ENCODE assay signal across 19 cellular contexts in the genomic region with DNA sequence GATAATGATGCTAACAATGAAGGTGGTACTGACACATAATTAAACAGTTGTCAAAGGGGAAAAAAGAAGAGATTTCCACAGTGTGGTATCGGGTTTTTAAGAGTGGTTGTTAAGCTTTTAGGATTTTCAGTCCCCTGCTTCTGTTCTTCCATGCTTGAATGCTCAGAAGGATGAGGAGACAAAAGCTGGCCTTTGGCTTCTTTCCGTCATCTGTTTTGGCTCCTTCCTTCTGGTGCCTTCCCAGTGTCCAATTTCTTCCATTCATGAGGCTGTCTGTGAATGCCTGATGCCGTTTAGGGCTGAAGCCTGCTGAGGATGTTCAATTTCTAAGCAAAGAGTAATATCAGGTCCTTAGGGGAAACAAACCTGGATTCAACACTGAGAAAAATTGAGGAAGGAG.
DNase-seq lines count a peak whose midpoint lies in the region; TF ChIP-seq lines count a peak whose summit lies in the region.
"Had no signal": no experiment of that assay in that cellular context is flagged by ENCODE, and none has a peak within 500 bp of the region (broad histone marks: within the 10 kb centered on the region; RNA-seq: fewer than 3 reads in every experiment).

No MANE protein-coding gene starts in this region.

- H3K27me3 ChIP-seq in endodermal cell (ENCODE audit: control insufficient read depth, insufficient read depth, low read length, poor library complexity, severe bottlenecking) (no peaks in the 10 kb centered on the region), parathyroid adenoma (ENCODE audit: control insufficient read depth, insufficient read depth, low read length) (no peaks in the 10 kb centered on the region)
- H3K27me3 ChIP-seq: BLaER1 had no signal

- no peak overlapping the region for H3K27ac Mint-ChIP-seq in endodermal cell
- H3K27ac Mint-ChIP-seq: B cell; CD4-positive, CD25-positive, alpha-beta regulatory T cell; CD8-positive, alpha-beta T cell; HFFc6 had no signal

- H3K4me1 Mint-ChIP-seq in endodermal cell, result peaks cover 5% of the 10 kb centered on the region
- H3K4me1 Mint-ChIP-seq: B cell had no signal

- H3K27ac ChIP-seq in endodermal cell (ENCODE audit: low read depth, low read length) (peak overlapping the region; percentile 76), parathyroid adenoma (no peak overlapping the region)
- H3K27ac ChIP-seq: BLaER1, C4-2B had no signal

- H3K4me3 ChIP-seq in endodermal cell (ENCODE audit: low read length), result no peak overlapping the region
- no peak overlapping the region for H3K4me3 ChIP-seq in parathyroid adenoma (ENCODE audit: low read depth, low read length)
- H3K4me3 ChIP-seq: BLaER1, HAP-1 had no signal

- H3K9me3 Mint-ChIP-seq in endodermal cell, result peaks cover 4% of the 10 kb centered on the region

- no peaks in the 10 kb centered on the region for H3K9me3 ChIP-seq in endodermal cell (ENCODE audit: control insufficient read depth, low read length)
- H3K9me3 ChIP-seq in parathyroid adenoma (ENCODE audit: control insufficient read depth, low read length), result no peaks in the 10 kb centered on the region
- H3K9me3 ChIP-seq: BLaER1, Caco-2, HAP-1 had no signal

- peak overlapping the region; percentile 19 for H2AFZ ChIP-seq in parathyroid adenoma

- no peak overlapping the region for H3K4me2 ChIP-seq in parathyroid adenoma (ENCODE audit: low read length)
- H3K4me2 ChIP-seq: BLaER1 had no signal

- H3K4me1 ChIP-seq in endodermal cell (ENCODE audit: control insufficient read depth, insufficient read depth, low read length), result peaks cover 4% of the 10 kb centered on the region
- no peaks in the 10 kb centered on the region for H3K4me1 ChIP-seq in parathyroid adenoma
- H3K4me1 ChIP-seq: BLaER1, Caco-2, HAP-1 had no signal

- intact Hi-C loops in head of caudate nucleus (cut with DNase I), result no loop called here

- H3K9ac ChIP-seq in endodermal cell (ENCODE audit: extremely low read depth, low read length, poor library complexity, severe bottlenecking) (no peak overlapping the region), parathyroid adenoma (no peak overlapping the region)
- H3K9ac ChIP-seq: BLaER1 had no signal

- no peaks in the 10 kb centered on the region for H3K36me3 Mint-ChIP-seq in endodermal cell (ENCODE audit: low read depth)
- H3K36me3 Mint-ChIP-seq: CD4-positive, CD25-positive, alpha-beta regulatory T cell; CD8-positive, alpha-beta T cell had no signal

- H3K79me2 ChIP-seq in parathyroid adenoma, result no peaks in the 10 kb centered on the region

- no peaks in the 10 kb centered on the region for H3K36me3 ChIP-seq in endodermal cell (ENCODE audit: control insufficient read depth, insufficient read depth, low read length)
- no peaks in the 10 kb centered on the region for H3K36me3 ChIP-seq in parathyroid adenoma (ENCODE audit: control insufficient read depth, insufficient read depth, low read length)
- H3K36me3 ChIP-seq: BLaER1, HAP-1 had no signal

- no peak for TF ChIP-seq CTCF in endodermal cell (conservative IDR thresholded peaks at IDR 0.05)
- no peak for TF ChIP-seq CTCF in parathyroid adenoma (IDR thresholded peaks at IDR 0.05)

- 69 to 88% methylated on average over 3 of the region's 3 CpGs for WGBS in endodermal cell (ENCODE audit: insufficient coverage in 1 of 2, insufficient read length in 1 of 2), 2 experiments

- H3K4me3 Mint-ChIP-seq in endodermal cell, result no peak overlapping the region
- H3K4me3 Mint-ChIP-seq: B cell; CD4-positive, CD25-positive, alpha-beta regulatory T cell; CD8-positive, alpha-beta T cell; HFFc6 had no signal

- peaks cover 4% of the 10 kb centered on the region for H3K27me3 Mint-ChIP-seq in endodermal cell (ENCODE audit: insufficient read depth)

- DNase-seq in NCI-H748 (lab: John Stamatoyannopoulos, UW; ENCODE audit: unreplicated experiment) (peak; percentile 8), NCI-H748 treated with DMSO at 0.1 percent for 48 hours (lab: John Stamatoyannopoulos, UW) (no peak), endodermal cell (no peak), medulla oblongata (ENCODE audit: extremely low spot score) (peak; percentile 60), NCI-H1105 (lab: John Stamatoyannopoulos, UW) (no peak), head of caudate nucleus (no peak), NCI-H2107 treated with DMSO at 0.1 percent for 48 hours (lab: John Stamatoyannopoulos, UW; ENCODE audit: unreplicated experiment) (no peak)
- DNase-seq: Caco-2; CD4-positive, CD25-positive, alpha-beta regulatory T cell; CD8-positive, alpha-beta T cell; DMS153; DND-41; GOT3; HFFc6 had no signal

Comparison
In these comparisons a context has a peak if more than half of its experiments do, and no peak if none do; other contexts are left out.
1. DNase-seq: peak in NCI-H748 (single experiment) and medulla oblongata (single experiment); none in NCI-H748 treated with DMSO at 0.1 percent for 48 hours (single experiment), endodermal cell (single experiment), NCI-H1105 (single experiment), head of caudate nucleus (0 of 42) and NCI-H2107 treated with DMSO at 0.1 percent for 48 hours (single experiment).